Comparison of ENCODE assay signal across 1 cellular context in genomic region chr18:7116001-7116831, GRCh38.
TF ChIP-seq lines count a peak whose summit lies in the region.

No MANE protein-coding gene starts in this region.

TF ChIP-seq in liver, 16 proteins besides CTCF, POLR2A, EP300 and RAD21 (continued from another document):
- TF ChIP-seq MAX (IDR thresholded peaks at IDR 0.05) (no peak), YY1 (IDR thresholded peaks at IDR 0.05) (no peak), FOXA2 (IDR thresholded peaks at IDR 0.05) (no peak), ZBTB33 (IDR thresholded peaks at IDR 0.05) (no peak), NR2F2 (IDR thresholded peaks at IDR 0.05) (no peak), HNF4A (conservative IDR thresholded peaks at IDR 0.05) (no peak), FOXA1 (IDR thresholded peaks at IDR 0.05) (no peak), SP1 (IDR thresholded peaks at IDR 0.05) (no peak)
